In genomic region chr16:1429026-1429425, GRCh38 we compare ENCODE assay signal across 15 cellular contexts. TPM values are rescaled to one million over a fixed set of nuclear protein-coding genes. Genes with fewer than 3 reads are reported as not detected.
DNase-seq lines count a peak whose midpoint lies in the region; ATAC-seq and TF ChIP-seq lines count a peak whose summit lies in the region.
"Had no signal": no experiment of that assay in that cellular context is flagged by ENCODE, and none has a peak within 500 bp of the region (broad histone marks: within the 10 kb centered on the region; RNA-seq: fewer than 3 reads in every experiment).

No MANE protein-coding gene starts in this region.

- no peak for TF ChIP-seq CTCF in body of pancreas (IDR thresholded peaks at IDR 0.05)

- intact Hi-C loops in right cardiac atrium (cut with DNase I) (no loop called here), Right ventricle myocardium superior (cut with DNase I) (no loop called here), left colon (cut with DNase I, micrococcal nuclease) (no loop called here), body of pancreas (cut with DNase I) (no loop called here)

- H3K9me3 ChIP-seq in right cardiac atrium (ENCODE audit: control insufficient read depth, low read length) (no peaks in the 10 kb centered on the region), NT2/D1 (ENCODE audit: insufficient read depth, low read length) (no peaks in the 10 kb centered on the region), body of pancreas (no peaks in the 10 kb centered on the region)
- H3K9me3 ChIP-seq: SJSA1 had no signal

- no peak for DNase-seq in right cardiac atrium
- DNase-seq in Right ventricle myocardium superior, result no peak
- DNase-seq in NT2/D1 (ENCODE audit: low read depth, low spot score), result no peak
- DNase-seq in left colon, result no peak
- DNase-seq in OCI-M1 (lab: John Stamatoyannopoulos, UW), result no peak
- DNase-seq in stimulated activated CD8-positive, alpha-beta memory T cell treated with anti-CD3 and anti-CD28 coated beads, Interleukin-4, amount 100 ng/mL, for 48 hours, result no peak
- no peak for DNase-seq in body of pancreas
- DNase-seq: IMR-90, NCI-H1417, NCI-H1930, NCI-H510A had no signal

- no peaks in the 10 kb centered on the region for H3K27me3 ChIP-seq in right cardiac atrium (ENCODE audit: control insufficient read depth, insufficient read depth)
- no peaks in the 10 kb centered on the region for H3K27me3 ChIP-seq in NT2/D1 (ENCODE audit: insufficient read depth, insufficient read length)
- H3K27me3 ChIP-seq in body of pancreas, result no peaks in the 10 kb centered on the region

- peak; percentile 2 to 5 for ATAC-seq in right cardiac atrium
- no peak for ATAC-seq in Right ventricle myocardium superior (ENCODE audit: poor library complexity)
- ATAC-seq in left colon, result peak; percentile 9
- no peak for ATAC-seq in HG03280 (IDR thresholded peaks at IDR 0.05; ENCODE audit: unreplicated experiment)
- ATAC-seq in body of pancreas, result no peak

- H3K4me1 ChIP-seq in right cardiac atrium (ENCODE audit: control insufficient read depth, insufficient read depth, low read length), result no peaks in the 10 kb centered on the region
- H3K4me1 ChIP-seq in NT2/D1 (ENCODE audit: insufficient read depth, insufficient read length), result peaks cover 23% of the 10 kb centered on the region
- H3K4me1 ChIP-seq in body of pancreas, result peaks cover 10% of the 10 kb centered on the region
- H3K4me1 ChIP-seq: SJSA1 had no signal

- no peak overlapping the region for H3K27ac ChIP-seq in right cardiac atrium (ENCODE audit: low read length)
- no peak overlapping the region for H3K27ac ChIP-seq in body of pancreas
- H3K27ac ChIP-seq: SJSA1 had no signal

- H3K4me3 ChIP-seq in right cardiac atrium (ENCODE audit: low read length) (no peak overlapping the region), NT2/D1 (ENCODE audit: insufficient read length, low read depth) (no peak overlapping the region), body of pancreas (no peak overlapping the region)
- H3K4me3 ChIP-seq: SJSA1 had no signal

- H3K36me3 ChIP-seq in NT2/D1 (ENCODE audit: insufficient read depth, insufficient read length, low read length) (no peaks in the 10 kb centered on the region), body of pancreas (replicated peaks in 1 of 2; ENCODE audit: insufficient read depth in 1 of 2, low read depth in 2 of 2) (no peaks in the 10 kb centered on the region)
- H3K36me3 ChIP-seq: SJSA1 had no signal

- WGBS in right cardiac atrium, result 87% methylated on average over 11 of the region's 11 CpGs
- 68 to 81% methylated on average over 3 to 11 of the region's 11 CpGs for WGBS in body of pancreas, 2 donors

- TF ChIP-seq POLR2A in body of pancreas (IDR thresholded peaks at IDR 0.05), result no peak

- H3K9ac ChIP-seq in NT2/D1 (ENCODE audit: insufficient read length, low read depth), result peak overlapping the region; percentile 81

RNA-seq across cellular contexts. Expression of gene PERCC1, which starts 1.9 kb away (rescaled TPM):
- total RNA-seq in right cardiac atrium (under 1 TPM in 1 of 4 donors, not detected in 3; 0.26 TPM), Right ventricle myocardium superior (0.32 TPM), left colon (not detected), body of pancreas (not detected)
- 0.18 TPM for polyA plus RNA-seq in right cardiac atrium
- total RNA-seq: IMR-90, LHCN-M2, RPMI7951, SJSA1 had no signal
- polyA plus RNA-seq: IMR-90 had no signal

RNA-seq across cellular contexts. Expression of gene UQCC4, which starts 8.5 kb away (rescaled TPM):
- total RNA-seq in right cardiac atrium, result 10 to 100 TPM in 3 of 4 donors, 1 to 10 TPM in 1; 9.5 to 12.1 (median 11.5) TPM
- 18.7 TPM for polyA plus RNA-seq in right cardiac atrium
- 14.7 TPM for total RNA-seq in Right ventricle myocardium superior
- total RNA-seq in left colon, result 10 to 100 TPM; 11.6 to 17.2 TPM
- total RNA-seq in body of pancreas, result 1 to 10 TPM in 1 of 2 donors, under 1 TPM in 1; 0.99 to 3.9 TPM

RNA-seq across cellular contexts. Expression of gene UNKL, which starts 14.5 kb away (rescaled TPM):
- 10 to 100 TPM in 3 of 4 donors, 1 to 10 TPM in 1; 6.3 to 16.4 (median 14.2) TPM for total RNA-seq in right cardiac atrium
- polyA plus RNA-seq in right cardiac atrium, result 8.7 TPM
- total RNA-seq in Right ventricle myocardium superior, result 13.6 TPM
- 10 to 100 TPM; 14.7 to 15.0 TPM for total RNA-seq in left colon
- 10 to 100 TPM; 11.2 to 21.4 TPM for total RNA-seq in body of pancreas

RNA-seq across cellular contexts. Expression of gene CCDC154, which starts 15.3 kb away (rescaled TPM):
- 1 to 10 TPM in 2 of 4 donors, under 1 TPM in 2; 0.39 to 1.8 (median 0.89) TPM for total RNA-seq in right cardiac atrium
- 0.50 TPM for polyA plus RNA-seq in right cardiac atrium
- total RNA-seq in Right ventricle myocardium superior, result 0.81 TPM
- under 1 TPM; 0.55 to 0.59 TPM for total RNA-seq in left colon
- 1 to 10 TPM; 2.1 to 2.3 TPM for total RNA-seq in body of pancreas
- total RNA-seq: IMR-90, RPMI7951, SJSA1 had no signal

RNA-seq across cellular contexts. Expression of gene CLCN7, which starts 45.8 kb away (rescaled TPM):
- total RNA-seq in right cardiac atrium (10 to 100 TPM; 32.9 to 54.8 (median 49.0) TPM), Right ventricle myocardium superior (45.0 TPM), left colon (10 to 100 TPM; 42.3 to 44.9 TPM), body of pancreas (100 to 1,000 TPM in 1 of 2 donors, 10 to 100 TPM in 1; 27.2 to 115 TPM)
- 35.7 TPM for polyA plus RNA-seq in right cardiac atrium

Comparison
In these comparisons a context has a peak if more than half of its experiments do, and no peak if none do; other contexts are left out.
1. ATAC-seq: peak in right cardiac atrium (2 of 2) and left colon (single experiment); none in Right ventricle myocardium superior (single experiment), HG03280 (single experiment) and body of pancreas (single experiment).